8 cellular contexts compared by ENCODE assay signal in the genomic region with DNA sequence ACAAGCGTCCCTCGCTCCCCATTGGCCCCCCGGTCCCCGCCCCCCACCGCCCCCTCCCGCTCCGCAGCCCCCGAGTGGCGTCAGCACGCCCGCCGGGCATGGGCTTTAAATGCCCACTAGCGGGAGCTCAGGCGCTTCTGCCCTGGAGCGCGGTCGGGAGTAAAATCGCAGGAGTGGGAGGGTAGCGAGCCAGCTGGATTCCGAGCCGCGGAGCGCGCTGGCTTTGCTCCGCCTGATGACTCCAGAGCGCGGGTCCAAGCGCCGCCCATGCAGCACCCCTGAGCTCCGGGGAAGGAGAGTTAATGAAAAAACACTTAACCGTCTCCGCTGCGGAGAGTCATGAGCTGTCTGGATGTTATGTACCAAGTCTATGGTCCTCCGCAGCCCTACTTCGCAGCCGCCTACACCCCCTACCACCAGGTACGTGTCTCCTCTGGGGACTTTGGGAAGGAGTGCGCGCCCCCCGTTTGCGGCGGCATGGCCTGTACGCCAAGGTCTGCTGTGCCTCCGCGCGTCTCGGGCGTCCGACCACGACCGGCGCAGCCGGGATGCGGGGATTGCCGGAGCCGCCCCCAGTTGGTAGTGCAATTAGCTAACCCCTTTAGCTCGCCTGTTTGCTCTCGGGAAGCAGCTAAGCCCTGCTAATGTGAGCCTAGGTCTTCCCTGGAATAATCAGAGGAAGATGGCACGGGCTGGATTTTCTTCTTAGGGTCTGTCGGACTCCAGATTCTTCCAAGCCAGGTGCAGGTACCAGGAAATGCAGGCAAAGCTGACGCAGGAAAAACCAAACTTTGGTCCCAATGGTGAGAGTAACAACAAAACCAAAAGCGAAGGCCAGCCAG. TPM values are rescaled to one million over a fixed set of nuclear protein-coding genes. Genes with fewer than 3 reads are reported as not detected.
DNase-seq lines count a peak whose midpoint lies in the region; ATAC-seq and TF ChIP-seq lines count a peak whose summit lies in the region.

A gene with protein sequence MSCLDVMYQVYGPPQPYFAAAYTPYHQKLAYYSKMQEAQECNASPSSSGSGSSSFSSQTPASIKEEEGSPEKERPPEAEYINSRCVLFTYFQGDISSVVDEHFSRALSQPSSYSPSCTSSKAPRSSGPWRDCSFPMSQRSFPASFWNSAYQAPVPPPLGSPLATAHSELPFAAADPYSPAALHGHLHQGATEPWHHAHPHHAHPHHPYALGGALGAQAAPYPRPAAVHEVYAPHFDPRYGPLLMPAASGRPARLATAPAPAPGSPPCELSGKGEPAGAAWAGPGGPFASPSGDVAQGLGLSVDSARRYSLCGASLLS (plus strand): TSS at position 134 of the 842 bp plus-strand sequence. CDS start 206 bp downstream, at position 340.

- peaks cover 13 to 31% of the 10 kb centered on the region in 2 donors for H3K4me1 ChIP-seq in thoracic aorta (ENCODE audit: control insufficient read depth in 1 of 2, low read depth in 2 of 2)

- H3K4me3 Mint-ChIP-seq in CD14-positive monocyte = peak within 1 kb of the TSS; percentile 51 to 83

- no peak for TF ChIP-seq CTCF in CD14-positive monocyte (IDR thresholded peaks at IDR 0.05)
- no peak for TF ChIP-seq CTCF in lower leg skin (IDR thresholded peaks at IDR 0.05)
- TF ChIP-seq CTCF in thoracic aorta (IDR thresholded peaks at IDR 0.05) = no peak

- H3K4me1 Mint-ChIP-seq in CD14-positive monocyte = peaks cover 9% of the 10 kb centered on the region

- DNase-seq in CD14-positive monocyte (ENCODE audit: low spot score) (no peak), NCI-H526 (lab: John Stamatoyannopoulos, UW) (peak; percentile 31 to 87), dermis microvascular lymphatic vessel endothelial cell (ENCODE audit: low read depth in 2 of 2) (peak; percentile 7 to 47), lower leg skin (ENCODE audit: low spot score in 2 of 2) (no peak), thoracic aorta (ENCODE audit: low spot score) (no peak), NCI-H1436 (lab: John Stamatoyannopoulos, UW) (no peak)

- peaks cover 39% of the 10 kb centered on the region for H3K27me3 ChIP-seq in thoracic aorta (replicated peaks; ENCODE audit: insufficient read depth)

- peak within 1 kb of the TSS; percentile 21 for H3K4me3 ChIP-seq in lower leg skin (ENCODE audit: low read depth, poor library complexity, severe bottlenecking)
- H3K4me3 ChIP-seq in thoracic aorta = peak within 1 kb of the TSS; percentile 72

- ATAC-seq in GM21717 (IDR thresholded peaks at IDR 0.05; ENCODE audit: unreplicated experiment) = peak; percentile 23
- no peak for ATAC-seq in thoracic aorta (ENCODE audit: insufficient number of reproducible peaks, low FRiP score, low read depth)
- ATAC-seq in HG03457 (IDR thresholded peaks at IDR 0.05; ENCODE audit: unreplicated experiment) = no peak

- H3K9me3 Mint-ChIP-seq in CD14-positive monocyte = peaks cover 2 to 46% (median 24%) of the 10 kb centered on the region in 7 donors

- intact Hi-C loops in CD14-positive monocyte (cut with micrococcal nuclease) = no loop called here
- intact Hi-C loops in lower leg skin (cut with DNase I; ENCODE audit: low total_unique reads) = no loop called here

- TF ChIP-seq POLR2A in lower leg skin (IDR thresholded peaks at IDR 0.05) = no peak

- H3K9me3 ChIP-seq in thoracic aorta = no peaks in the 10 kb centered on the region

- H3K27me3 Mint-ChIP-seq in CD14-positive monocyte (ENCODE audit: low read depth in 3 of 3) = peaks cover 81 to 91% (median 90%) of the 10 kb centered on the region in 3 donors

- no peak within 1 kb of the TSS for H3K27ac ChIP-seq in thoracic aorta

- H3K36me3 ChIP-seq in thoracic aorta = no peaks in the 10 kb centered on the region

- H3K36me3 Mint-ChIP-seq in CD14-positive monocyte = peaks cover 0 to 2% of the 10 kb centered on the region in 2 donors

- WGBS in lower leg skin, 2 donors = 3 to 4% methylated on average over 37 to 48 of the region's 62 CpGs

- H3K27ac Mint-ChIP-seq in CD14-positive monocyte = no peak within 1 kb of the TSS

RNA-seq across cellular contexts. Expression of the gene that starts here (rescaled TPM):
- polyA plus RNA-seq in CD14-positive monocyte = not detected
- not detected in 2 replicates for total RNA-seq in dermis microvascular lymphatic vessel endothelial cell
- total RNA-seq in lower leg skin = not detected
- not detected for total RNA-seq in thoracic aorta

Comparison
In these comparisons a context has a peak if more than half of its experiments do, and no peak if none do; other contexts are left out.
1. Peak in DNase-seq in dermis microvascular lymphatic vessel endothelial cell; RNA of the gene not detected or under 1 TPM.
2. DNase-seq: peak in NCI-H526 (2 of 2); none in CD14-positive monocyte (single experiment), lower leg skin (0 of 2), thoracic aorta (single experiment) and NCI-H1436 (single experiment).